In the genomic region with DNA sequence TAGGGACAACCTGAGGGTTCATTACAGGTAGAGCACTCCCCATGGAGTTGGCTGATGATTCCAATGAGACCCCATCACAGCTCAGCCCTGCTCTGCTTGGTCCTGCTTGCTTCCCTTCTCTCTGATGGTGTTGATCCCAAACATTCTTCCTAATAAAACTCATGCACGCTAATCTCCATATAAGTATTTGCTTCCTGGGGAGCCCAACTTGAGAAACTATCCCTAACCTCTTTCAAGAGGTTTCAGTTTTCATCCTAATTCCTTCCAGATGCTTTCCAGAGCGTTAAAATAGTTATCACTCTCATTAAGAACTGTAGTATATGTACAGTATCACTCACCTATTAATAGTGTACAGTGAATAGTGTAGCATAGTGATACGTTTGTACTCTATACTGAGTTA, we compare ENCODE assay signal across 29 cellular contexts.
"Had no signal": no experiment of that assay in that cellular context is flagged by ENCODE, and none has a peak within 500 bp of the region (broad histone marks: within the 10 kb centered on the region; RNA-seq: fewer than 3 reads in every experiment).

No MANE protein-coding gene starts in this region.

- H3K4me1 Mint-ChIP-seq: activated B cell treated with CpG ODN at 0.5 μM for 24 hours; activated CD4-positive, alpha-beta memory T cell treated with anti-CD3 and anti-CD28 coated beads, Interleukin-2, amount 10 ng/mL, durations not matched to agents 7 days and 5 days; activated naive CD4-positive, alpha-beta T cell treated with anti-CD3 and anti-CD28 coated beads, Interleukin-2, amount 50 U/mL, for 24 hours; activated naive CD8-positive, alpha-beta T cell treated with anti-CD3 and anti-CD28 coated beads, Interleukin-2, amount 10 ng/mL, durations not matched to agents 7 days and 5 days; activated T-helper 17 cell treated with anti-CD3 and anti-CD28 coated beads, Interleukin-2, amount 50 U/mL, for 72 hours had no signal

- H3K4me3 ChIP-seq: ascending aorta, SJCRH30 had no signal

- H3K36me3 Mint-ChIP-seq: activated naive CD4-positive, alpha-beta T cell treated with anti-CD3 and anti-CD28 coated beads, Interleukin-2, amount 50 U/mL, for 24 hours; activated naive CD8-positive, alpha-beta T cell treated with anti-CD3 and anti-CD28 coated beads, Interleukin-2, amount 10 ng/mL, durations not matched to agents 7 days and 5 days had no signal

- H3K4me1 ChIP-seq: ascending aorta, SJCRH30 had no signal

- H3K27ac ChIP-seq: ascending aorta, KMS-11, SJCRH30 had no signal

- H3K9me3 Mint-ChIP-seq: activated CD4-positive, alpha-beta memory T cell treated with anti-CD3 and anti-CD28 coated beads, Interleukin-2, amount 10 ng/mL, durations not matched to agents 7 days and 5 days; activated naive CD4-positive, alpha-beta T cell treated with anti-CD3 and anti-CD28 coated beads, Interleukin-2, amount 50 U/mL, for 24 hours; activated T-cell treated with anti-CD3 and anti-CD28 coated beads, Interleukin-2, amount 50 U/mL, for 72 hours; T-helper 1 cell treated with Interleukin-12 subunit alpha and Interleukin-12 subunit beta and Interleukin-4 antibody, amounts not matched to agents 30 μg/mL and 1 μg/mL, for 36 hours; T-helper 2 cell treated with Interferon-gamma antibody and Interleukin-4, amounts not matched to agents 5 μg/mL and 100 μg/mL, for 36 hours had no signal

- H3K4me3 Mint-ChIP-seq: activated B cell treated with CpG ODN at 0.5 μM for 24 hours; activated CD4-positive, alpha-beta memory T cell treated with anti-CD3 and anti-CD28 coated beads, Interleukin-2, amount 10 ng/mL, durations not matched to agents 7 days and 5 days; activated naive CD4-positive, alpha-beta T cell treated with anti-CD3 and anti-CD28 coated beads, Interleukin-2, amount 50 U/mL, for 24 hours; activated naive CD8-positive, alpha-beta T cell treated with anti-CD3 and anti-CD28 coated beads, Interleukin-2, amount 10 ng/mL, durations not matched to agents 7 days and 5 days; activated T-cell treated with anti-CD3 and anti-CD28 coated beads, Interleukin-2, amount 50 U/mL, for 72 hours; activated T-helper 17 cell treated with anti-CD3 and anti-CD28 coated beads, Interleukin-2, amount 50 U/mL, for 72 hours; T-helper 1 cell treated with Interleukin-12 subunit alpha and Interleukin-12 subunit beta and Interleukin-4 antibody, amounts not matched to agents 30 μg/mL and 1 μg/mL, for 36 hours; T-helper 2 cell treated with Interferon-gamma antibody and Interleukin-4, amounts not matched to agents 5 μg/mL and 100 μg/mL, for 36 hours had no signal

- H3K9me3 ChIP-seq: ascending aorta, SJCRH30, SK-N-SH had no signal

- DNase-seq: activated B cell treated with CpG ODN at 0.5 μM for 24 hours; activated CD4-positive, alpha-beta memory T cell treated with anti-CD3 and anti-CD28 coated beads, Interleukin-2, amount 10 ng/mL, durations not matched to agents 7 days and 5 days; activated CD4-positive, alpha-beta T cell treated with anti-CD3 and anti-CD28 coated beads for 48 hours; activated CD4-positive, CD25-positive, alpha-beta regulatory T cell treated with anti-CD3 and anti-CD28 coated beads, Interleukin-2, amount 50 U/mL, for 72 hours; activated effector memory CD4-positive, alpha-beta T cell treated with anti-CD3 and anti-CD28 coated beads, Interleukin-2, amount 50 U/mL, for 16 hours; activated naive CD4-positive, alpha-beta T cell treated with Interleukin-2 at 50 U/mL for 16 hours; activated naive CD8-positive, alpha-beta T cell treated with anti-CD3 and anti-CD28 coated beads, Interleukin-2, amount 10 ng/mL, durations not matched to agents 7 days and 5 days; activated T-cell treated with anti-CD3 and anti-CD28 coated beads, Interleukin-2, amount 50 U/mL, for 1 hour; activated T-cell treated with anti-CD3 and anti-CD28 coated beads, Interleukin-2, amount 50 U/mL, for 72 hours; amygdala; MM.1S; MV-4-11; NCI-H1092; NCI-H1436 treated with DMSO at 0.1 percent for 48 hours; NCI-H1694 treated with DMSO at 0.1 percent for 48 hours; NCI-H2029; NCI-H2171 treated with DMSO at 0.1 percent for 48 hours; NCI-H2227 treated with DMSO at 0.1 percent for 48 hours; NCI-H446; NCI-H510A treated with DMSO at 0.1 percent for 48 hours; SHP77; SJCRH30; SK-N-SH had no signal

- H3K27me3 Mint-ChIP-seq: activated B cell treated with CpG ODN at 0.5 μM for 24 hours; activated CD4-positive, alpha-beta memory T cell treated with anti-CD3 and anti-CD28 coated beads, Interleukin-2, amount 10 ng/mL, durations not matched to agents 7 days and 5 days; activated naive CD4-positive, alpha-beta T cell treated with anti-CD3 and anti-CD28 coated beads, Interleukin-2, amount 50 U/mL, for 24 hours; activated naive CD8-positive, alpha-beta T cell treated with anti-CD3 and anti-CD28 coated beads, Interleukin-2, amount 10 ng/mL, durations not matched to agents 7 days and 5 days; activated T-helper 17 cell treated with anti-CD3 and anti-CD28 coated beads, Interleukin-2, amount 50 U/mL, for 72 hours had no signal

- H3K36me3 ChIP-seq: ascending aorta had no signal

- H3K27me3 ChIP-seq: ascending aorta, SJCRH30 had no signal

- H3K27ac Mint-ChIP-seq: activated B cell treated with CpG ODN at 0.5 μM for 24 hours; activated CD4-positive, alpha-beta memory T cell treated with anti-CD3 and anti-CD28 coated beads, Interleukin-2, amount 10 ng/mL, durations not matched to agents 7 days and 5 days; activated naive CD4-positive, alpha-beta T cell treated with anti-CD3 and anti-CD28 coated beads, Interleukin-2, amount 50 U/mL, for 24 hours; activated naive CD8-positive, alpha-beta T cell treated with anti-CD3 and anti-CD28 coated beads, Interleukin-2, amount 10 ng/mL, durations not matched to agents 7 days and 5 days; activated T-cell treated with anti-CD3 and anti-CD28 coated beads, Interleukin-2, amount 50 U/mL, for 72 hours; activated T-helper 17 cell treated with anti-CD3 and anti-CD28 coated beads, Interleukin-2, amount 50 U/mL, for 72 hours; T-helper 1 cell treated with Interleukin-12 subunit alpha and Interleukin-12 subunit beta and Interleukin-4 antibody, amounts not matched to agents 30 μg/mL and 1 μg/mL, for 36 hours; T-helper 2 cell treated with Interferon-gamma antibody and Interleukin-4, amounts not matched to agents 5 μg/mL and 100 μg/mL, for 36 hours had no signal
